Comparison of ENCODE assay signal across 19 cellular contexts in the genomic region with DNA sequence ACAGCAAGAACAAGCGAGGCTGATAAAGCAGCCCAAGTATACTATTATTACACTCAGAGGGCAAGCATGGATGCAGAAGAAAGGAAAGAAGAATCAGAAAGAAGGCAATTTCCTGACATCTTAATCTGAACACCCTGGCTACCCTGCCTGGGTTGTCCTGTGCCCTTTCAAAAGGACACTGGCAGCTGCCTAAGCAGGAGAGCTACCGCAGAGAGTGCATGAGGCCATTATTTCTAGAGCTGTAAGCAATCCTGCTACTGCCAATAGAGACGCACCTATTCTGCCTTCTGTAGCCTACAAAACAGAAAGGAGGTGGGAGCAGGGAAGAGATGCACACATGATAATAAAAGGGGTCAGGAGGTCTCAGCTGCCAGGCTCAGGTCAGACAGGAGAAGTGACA.
DNase-seq lines count a peak whose midpoint lies in the region; ATAC-seq and TF ChIP-seq lines count a peak whose summit lies in the region.
"Had no signal": no experiment of that assay in that cellular context is flagged by ENCODE, and none has a peak within 500 bp of the region (broad histone marks: within the 10 kb centered on the region; RNA-seq: fewer than 3 reads in every experiment).

No MANE protein-coding gene starts in this region.

- no TSS peak for BruUV-seq in Caco-2 (replicated peaks; lab: Mats Ljungman, UMichigan)

- no peaks in the 10 kb centered on the region for H3K27me3 ChIP-seq in BLaER1 treated with 17β-estradiol and CSF1 and Interleukin-3, amounts not matched to agents 10 nM and 100 nM
- H3K27me3 ChIP-seq in HUES48 (ENCODE audit: control insufficient read depth, insufficient read depth, low read length) (no peaks in the 10 kb centered on the region), neural cell (ENCODE audit: insufficient read depth, low read depth, low read length) (no peaks in the 10 kb centered on the region), Caco-2 (replicated peaks; ENCODE audit: control insufficient read depth, insufficient read depth, low read length) (no peaks in the 10 kb centered on the region)
- H3K27me3 ChIP-seq: Peyer's patch had no signal

- TF ChIP-seq RAD21 in neural cell (conservative IDR thresholded peaks at IDR 0.05): no peak

- no peak overlapping the region for H2AFZ ChIP-seq in neural cell (ENCODE audit: low read depth, low read length)

- CTCF ChIA-PET in WTC11 (lab: Charles Lee) (interaction anchor here (1.9 kb wide), 1 partner anchor 10 kb away, joined by 4 read pairs; no protein-coding TSS in a partner anchor), Caco-2 (lab: Charles Lee) (no interaction called here)

- H3K9ac ChIP-seq in BLaER1 treated with 17β-estradiol and CSF1 and Interleukin-3, amounts not matched to agents 10 nM and 100 nM: no peak overlapping the region
- H3K9ac ChIP-seq in HUES48 (ENCODE audit: low read depth, low read length): no peak overlapping the region
- peak overlapping the region; percentile 14 for H3K9ac ChIP-seq in neural cell (ENCODE audit: low read length)

- H3K4me3 ChIP-seq in BLaER1 treated with 17β-estradiol and CSF1 and Interleukin-3, amounts not matched to agents 10 nM and 100 nM: no peak overlapping the region
- H3K4me3 ChIP-seq in HUES48 (ENCODE audit: low read depth, low read length) (no peak overlapping the region), neural cell (ENCODE audit: low read length) (peak overlapping the region; percentile 15), Caco-2 (ENCODE audit: low read depth, low read length) (no peak overlapping the region)
- H3K4me3 ChIP-seq: Peyer's patch had no signal

- H3K36me3 ChIP-seq in BLaER1 treated with 17β-estradiol and CSF1 and Interleukin-3, amounts not matched to agents 10 nM and 100 nM: peaks cover 0 to 30% (median 0%) of the 10 kb centered on the region in 11 experiments; a peak in 3 of 22 replicates
- H3K36me3 ChIP-seq in HUES48 (ENCODE audit: control insufficient read depth, insufficient read depth, low read length): no peaks in the 10 kb centered on the region
- no peaks in the 10 kb centered on the region for H3K36me3 ChIP-seq in neural cell (ENCODE audit: insufficient read depth, low read length)
- H3K36me3 ChIP-seq in Caco-2 (ENCODE audit: control insufficient read depth, insufficient read depth, low read length): no peaks in the 10 kb centered on the region
- H3K36me3 ChIP-seq: Peyer's patch had no signal

- H3K79me2 ChIP-seq in neural cell (replicated peaks; ENCODE audit: insufficient read depth, low read length): no peaks in the 10 kb centered on the region

- H3F3A ChIP-seq in neural cell (ENCODE audit: insufficient read depth, low read length, poor library complexity, severe bottlenecking): no peaks in the 10 kb centered on the region

- H3K9me3 Mint-ChIP-seq in WTC11: no peaks in the 10 kb centered on the region
- no peaks in the 10 kb centered on the region for H3K9me3 Mint-ChIP-seq in Caco-2 (ENCODE audit: unreplicated experiment)
- H3K9me3 Mint-ChIP-seq: CD4-positive, alpha-beta T cell had no signal

- POLR2A ChIA-PET in WTC11 (lab: Charles Lee) (no interaction called here), Caco-2 (lab: Charles Lee) (no interaction called here)

- H3K4me1 Mint-ChIP-seq in WTC11: peaks cover 72% of the 10 kb centered on the region
- no peaks in the 10 kb centered on the region for H3K4me1 Mint-ChIP-seq in Caco-2 (ENCODE audit: low read depth, unreplicated experiment)

- no peak for DNase-seq in WTC11 (ENCODE audit: low spot score)
- no peak for DNase-seq in Caco-2
- no peak for DNase-seq in NCI-H187 (lab: John Stamatoyannopoulos, UW)
- no peak for DNase-seq in NCI-H2107 treated with DMSO at 0.1 percent for 48 hours (lab: John Stamatoyannopoulos, UW; ENCODE audit: unreplicated experiment)
- DNase-seq: ACHN; AML-193; Calu3; CD4-positive, alpha-beta T cell; DMS53; HCEC 1CT; NCI-H1105; NCI-H187 treated with DMSO at 0.1 percent for 48 hours; NCI-H2171; NCI-H510A; SHP77 had no signal

- peaks cover 15 to 58% (median 47%) of the 10 kb centered on the region in 10 experiments for H3K4me1 ChIP-seq in BLaER1 treated with 17β-estradiol and CSF1 and Interleukin-3, amounts not matched to agents 10 nM and 100 nM
- H3K4me1 ChIP-seq in HUES48 (ENCODE audit: control insufficient read depth, insufficient read depth, low read length) (peaks cover 48% of the 10 kb centered on the region), Caco-2 (no peaks in the 10 kb centered on the region)

- no peaks in the 10 kb centered on the region for H3K36me3 Mint-ChIP-seq in WTC11
- no peaks in the 10 kb centered on the region for H3K36me3 Mint-ChIP-seq in Caco-2 (ENCODE audit: insufficient read depth, unreplicated experiment)

- peak overlapping the region; percentile 34; the same call in 1 of the 2 replicates for H3K4me3 Mint-ChIP-seq in WTC11
- H3K4me3 Mint-ChIP-seq in Caco-2 (ENCODE audit: unreplicated experiment): no peak overlapping the region
- H3K4me3 Mint-ChIP-seq: CD4-positive, alpha-beta T cell had no signal

- TF ChIP-seq CTCF in WTC11 (IDR thresholded peaks at IDR 0.05): no peak
- no peak for TF ChIP-seq CTCF in neural cell (IDR thresholded peaks at IDR 0.05; ENCODE audit: poor library complexity, severe bottlenecking)
- no peak for TF ChIP-seq CTCF in Caco-2 (IDR thresholded peaks at IDR 0.05; ENCODE audit: insufficient read depth in 1 of 2, low read depth in 1 of 2, low read length in 1 of 2, severe bottlenecking in 1 of 2, unreplicated experiment in 1 of 2)

- H3K27ac Mint-ChIP-seq in WTC11 (peak overlapping the region; percentile 92), Caco-2 (ENCODE audit: unreplicated experiment) (no peak overlapping the region)
- H3K27ac Mint-ChIP-seq: CD4-positive, alpha-beta T cell had no signal

- ATAC-seq in WTC11: no peak; the same call in 1 of the 2 replicates

- H3K9me2 ChIP-seq in neural cell (ENCODE audit: insufficient read depth, low read length): no peaks in the 10 kb centered on the region

- H3K27me3 Mint-ChIP-seq in WTC11 (ENCODE audit: low read depth) (no peaks in the 10 kb centered on the region), Caco-2 (ENCODE audit: insufficient read depth, unreplicated experiment) (no peaks in the 10 kb centered on the region)
- H3K27me3 Mint-ChIP-seq: CD4-positive, alpha-beta T cell had no signal

- peaks cover 0 to 4% (median 0%) of the 10 kb centered on the region in 11 experiments; a peak in 1 of 22 replicates for H3K9me3 ChIP-seq in BLaER1 treated with 17β-estradiol and CSF1 and Interleukin-3, amounts not matched to agents 10 nM and 100 nM (replicated peaks in 1 of 11)
- H3K9me3 ChIP-seq in HUES48 (ENCODE audit: control insufficient read depth, insufficient read depth, low read length) (no peaks in the 10 kb centered on the region), neural cell (ENCODE audit: low read length) (no peaks in the 10 kb centered on the region), Caco-2 (no peaks in the 10 kb centered on the region)
- H3K9me3 ChIP-seq: Peyer's patch had no signal

- no peak overlapping the region for H3K27ac ChIP-seq in BLaER1 treated with 17β-estradiol and CSF1 and Interleukin-3, amounts not matched to agents 10 nM and 100 nM
- H3K27ac ChIP-seq in HUES48 (ENCODE audit: low read depth, low read length) (peak overlapping the region; percentile 83), neural cell (ENCODE audit: low read length) (peak overlapping the region; percentile 3)
- H3K27ac ChIP-seq: Peyer's patch had no signal

- TF ChIP-seq EP300 in neural cell (conservative IDR thresholded peaks at IDR 0.05; ENCODE audit: poor library complexity, severe bottlenecking): no peak

- intact Hi-C loops in Caco-2 (cut with micrococcal nuclease; ENCODE audit: unreplicated experiment): no loop called here

- peaks cover 0 to 80% (median 43%) of the 10 kb centered on the region in 11 experiments; a peak in 14 of 22 replicates for H4K20me1 ChIP-seq in BLaER1 treated with 17β-estradiol and CSF1 and Interleukin-3, amounts not matched to agents 10 nM and 100 nM
- H4K20me1 ChIP-seq in neural cell (ENCODE audit: insufficient read depth): no peaks in the 10 kb centered on the region

- peak overlapping the region in 8 of 11 experiments; percentile 2 to 45 (median 33); a peak in 9 of 22 replicates for H3K4me2 ChIP-seq in BLaER1 treated with 17β-estradiol and CSF1 and Interleukin-3, amounts not matched to agents 10 nM and 100 nM
- no peak overlapping the region for H3K4me2 ChIP-seq in neural cell (ENCODE audit: low read length)

TF ChIP-seq in WTC11, 78 proteins besides CTCF, POLR2A, EP300 and RAD21 (continues in another document):
- peak; percentile 33; the same call in 1 of the 2 replicates for TF ChIP-seq ETV6 (CRISPR knock-in tag; IDR thresholded peaks at IDR 0.05)
- TF ChIP-seq, protein P1, sequence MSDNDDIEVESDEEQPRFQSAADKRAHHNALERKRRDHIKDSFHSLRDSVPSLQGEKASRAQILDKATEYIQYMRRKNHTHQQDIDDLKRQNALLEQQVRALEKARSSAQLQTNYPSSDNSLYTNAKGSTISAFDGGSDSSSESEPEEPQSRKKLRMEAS (CRISPR knock-in tag; IDR thresholded peaks at IDR 0.05): no peak

TF ChIP-seq in neural cell, 6 proteins besides CTCF, POLR2A, EP300 and RAD21:
- TF ChIP-seq, protein P2, sequence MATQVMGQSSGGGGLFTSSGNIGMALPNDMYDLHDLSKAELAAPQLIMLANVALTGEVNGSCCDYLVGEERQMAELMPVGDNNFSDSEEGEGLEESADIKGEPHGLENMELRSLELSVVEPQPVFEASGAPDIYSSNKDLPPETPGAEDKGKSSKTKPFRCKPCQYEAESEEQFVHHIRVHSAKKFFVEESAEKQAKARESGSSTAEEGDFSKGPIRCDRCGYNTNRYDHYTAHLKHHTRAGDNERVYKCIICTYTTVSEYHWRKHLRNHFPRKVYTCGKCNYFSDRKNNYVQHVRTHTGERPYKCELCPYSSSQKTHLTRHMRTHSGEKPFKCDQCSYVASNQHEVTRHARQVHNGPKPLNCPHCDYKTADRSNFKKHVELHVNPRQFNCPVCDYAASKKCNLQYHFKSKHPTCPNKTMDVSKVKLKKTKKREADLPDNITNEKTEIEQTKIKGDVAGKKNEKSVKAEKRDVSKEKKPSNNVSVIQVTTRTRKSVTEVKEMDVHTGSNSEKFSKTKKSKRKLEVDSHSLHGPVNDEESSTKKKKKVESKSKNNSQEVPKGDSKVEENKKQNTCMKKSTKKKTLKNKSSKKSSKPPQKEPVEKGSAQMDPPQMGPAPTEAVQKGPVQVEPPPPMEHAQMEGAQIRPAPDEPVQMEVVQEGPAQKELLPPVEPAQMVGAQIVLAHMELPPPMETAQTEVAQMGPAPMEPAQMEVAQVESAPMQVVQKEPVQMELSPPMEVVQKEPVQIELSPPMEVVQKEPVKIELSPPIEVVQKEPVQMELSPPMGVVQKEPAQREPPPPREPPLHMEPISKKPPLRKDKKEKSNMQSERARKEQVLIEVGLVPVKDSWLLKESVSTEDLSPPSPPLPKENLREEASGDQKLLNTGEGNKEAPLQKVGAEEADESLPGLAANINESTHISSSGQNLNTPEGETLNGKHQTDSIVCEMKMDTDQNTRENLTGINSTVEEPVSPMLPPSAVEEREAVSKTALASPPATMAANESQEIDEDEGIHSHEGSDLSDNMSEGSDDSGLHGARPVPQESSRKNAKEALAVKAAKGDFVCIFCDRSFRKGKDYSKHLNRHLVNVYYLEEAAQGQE (IDR thresholded peaks at IDR 0.05; ENCODE audit: borderline replicate concordance): no peak
- no peak for TF ChIP-seq TAF1 (IDR thresholded peaks at IDR 0.05; ENCODE audit: low read depth)

Comparison
In these comparisons a context has a peak if more than half of its experiments do, and no peak if none do; other contexts are left out.
1. H3K27ac ChIP-seq: peak in HUES48 (single experiment) and neural cell (single experiment); none in BLaER1 treated with 17β-estradiol and CSF1 and Interleukin-3, amounts not matched to agents 10 nM and 100 nM (0 of 11).